8 cellular contexts compared by ENCODE assay signal in genomic region chr14:102320033-102320660, GRCh38. TPM values are rescaled to one million over a fixed set of nuclear protein-coding genes. Genes with fewer than 3 reads are reported as not detected.
DNase-seq lines count a peak whose midpoint lies in the region; ATAC-seq and TF ChIP-seq lines count a peak whose summit lies in the region.

No MANE protein-coding gene starts in this region.

- H3K9me3 ChIP-seq in heart left ventricle (no peaks in the 10 kb centered on the region), parathyroid adenoma (ENCODE audit: control insufficient read depth, low read length) (no peaks in the 10 kb centered on the region)

- H3K9ac ChIP-seq in parathyroid adenoma = no peak overlapping the region

- 4 to 14% (median 5%) methylated on average over 9 to 30 of the region's 30 CpGs for WGBS in heart left ventricle, 4 donors

- H3K4me3 Mint-ChIP-seq in activated naive CD8-positive, alpha-beta T cell treated with anti-CD3 and anti-CD28 coated beads for 36 hours = peak overlapping the region; percentile 90

- peak overlapping the region; percentile 88 for H3K27ac Mint-ChIP-seq in activated naive CD8-positive, alpha-beta T cell treated with anti-CD3 and anti-CD28 coated beads for 36 hours

- peak; percentile 11 for DNase-seq in NCI-H2107 (lab: John Stamatoyannopoulos, UW)
- no peak for DNase-seq in NCI-H2107 treated with DMSO at 0.1 percent for 48 hours (lab: John Stamatoyannopoulos, UW; ENCODE audit: unreplicated experiment)
- DNase-seq in RKO (ENCODE audit: low spot score) = peak; percentile 56
- DNase-seq in activated naive CD8-positive, alpha-beta T cell treated with anti-CD3 and anti-CD28 coated beads for 36 hours = peak; percentile 38
- peak; percentile 30 to 68 (median 48) for DNase-seq in heart left ventricle
- no peak for DNase-seq in NCI-H774 (lab: John Stamatoyannopoulos, UW)

- H3K4me3 ChIP-seq in heart left ventricle (peak overlapping the region; percentile 59 to 97 (median 78)), parathyroid adenoma (ENCODE audit: low read depth, low read length) (peak overlapping the region; percentile 75)

- H3K4me2 ChIP-seq in parathyroid adenoma (ENCODE audit: low read length) = peak overlapping the region; percentile 98

- H3K27ac ChIP-seq in heart left ventricle (peak overlapping the region; percentile 85 to 97 (median 96)), parathyroid adenoma (peak overlapping the region; percentile 86)

- no peaks in the 10 kb centered on the region for H3K9me3 Mint-ChIP-seq in activated naive CD8-positive, alpha-beta T cell treated with anti-CD3 and anti-CD28 coated beads for 36 hours

- H3K4me1 ChIP-seq in heart left ventricle (peaks cover 0 to 52% (median 32%) of the 10 kb centered on the region in 12 donors), parathyroid adenoma (peaks cover 22% of the 10 kb centered on the region)

- peaks cover 2% of the 10 kb centered on the region for H3K79me2 ChIP-seq in parathyroid adenoma

- peaks cover 49% of the 10 kb centered on the region for H3K4me1 Mint-ChIP-seq in activated naive CD8-positive, alpha-beta T cell treated with anti-CD3 and anti-CD28 coated beads for 36 hours

- TF ChIP-seq CTCF in heart left ventricle (IDR thresholded peaks at IDR 0.05) (no peak), parathyroid adenoma (IDR thresholded peaks at IDR 0.05) (peak; percentile 2)

- H3K27me3 Mint-ChIP-seq in activated naive CD8-positive, alpha-beta T cell treated with anti-CD3 and anti-CD28 coated beads for 36 hours = peaks cover 4% of the 10 kb centered on the region

- ATAC-seq in HG03025 (IDR thresholded peaks at IDR 0.05; ENCODE audit: low FRiP score, unreplicated experiment) = peak; percentile 12
- ATAC-seq in heart left ventricle = peak in 1 of 4 donors; percentile 2

- H3K27me3 ChIP-seq in heart left ventricle = no peaks in the 10 kb centered on the region
- H3K27me3 ChIP-seq in parathyroid adenoma (ENCODE audit: control insufficient read depth, insufficient read depth, low read length) = no peaks in the 10 kb centered on the region

- peak overlapping the region; percentile 97 for H2AFZ ChIP-seq in parathyroid adenoma

- TF ChIP-seq POLR2A in heart left ventricle (IDR thresholded peaks at IDR 0.05) = no peak

- intact Hi-C loops in heart left ventricle (cut with DNase I) = loop anchor here in 2 of 10 donors (5.0 to 10.0 kb wide), 2 partner anchors 195 to 197 kb away; no protein-coding TSS in a partner anchor

- no peaks in the 10 kb centered on the region for H3K36me3 Mint-ChIP-seq in activated naive CD8-positive, alpha-beta T cell treated with anti-CD3 and anti-CD28 coated beads for 36 hours

- H3K36me3 ChIP-seq in heart left ventricle = peaks cover 0 to 6% (median 0%) of the 10 kb centered on the region in 9 donors
- no peaks in the 10 kb centered on the region for H3K36me3 ChIP-seq in parathyroid adenoma (ENCODE audit: control insufficient read depth, insufficient read depth, low read length)

RNA-seq across cellular contexts. Expression of gene ZNF839, which starts 0.6 kb away (rescaled TPM):
- 10 to 100 TPM; 12.9 TPM for total RNA-seq in activated naive CD8-positive, alpha-beta T cell treated with anti-CD3 and anti-CD28 coated beads for 36 hours
- total RNA-seq in heart left ventricle = 10 to 100 TPM in 2 of 9 donors, 1 to 10 TPM in 7; 4.8 to 12.3 (median 8.9) TPM
- polyA plus RNA-seq in heart left ventricle = 1 to 10 TPM; 4.3 to 7.1 TPM

RNA-seq across cellular contexts. Expression of gene MOK, which starts 15.2 kb away (rescaled TPM):
- 1 to 10 TPM; 6.5 to 7.4 TPM for total RNA-seq in activated naive CD8-positive, alpha-beta T cell treated with anti-CD3 and anti-CD28 coated beads for 36 hours
- 10 to 100 TPM in 6 of 9 donors, 1 to 10 TPM in 3; 8.7 to 14.4 (median 12.7) TPM for total RNA-seq in heart left ventricle
- 10 to 100 TPM in 1 of 2 donors, 1 to 10 TPM in 1; 10.0 to 18.1 TPM for polyA plus RNA-seq in heart left ventricle

RNA-seq across cellular contexts. Expression of gene CINP, which starts 42.5 kb away (rescaled TPM):
- 10 to 100 TPM; 59.2 to 61.8 TPM for total RNA-seq in activated naive CD8-positive, alpha-beta T cell treated with anti-CD3 and anti-CD28 coated beads for 36 hours
- 10 to 100 TPM; 26.4 to 40.0 (median 33.8) TPM for total RNA-seq in heart left ventricle
- 10 to 100 TPM; 40.5 to 51.6 TPM for polyA plus RNA-seq in heart left ventricle

RNA-seq across cellular contexts. Expression of gene TECPR2, which starts 42.6 kb away (rescaled TPM):
- total RNA-seq in activated naive CD8-positive, alpha-beta T cell treated with anti-CD3 and anti-CD28 coated beads for 36 hours = 1 to 10 TPM; 4.8 to 5.7 TPM
- 10 to 100 TPM; 16.8 to 30.6 (median 27.8) TPM for total RNA-seq in heart left ventricle
- 10 to 100 TPM in 1 of 2 donors, 1 to 10 TPM in 1; 9.9 to 15.8 TPM for polyA plus RNA-seq in heart left ventricle

Comparison
In these comparisons a context has a peak if more than half of its experiments do, and no peak if none do; other contexts are left out.
1. DNase-seq: peak in NCI-H2107 (single experiment), RKO (single experiment), activated naive CD8-positive, alpha-beta T cell treated with anti-CD3 and anti-CD28 coated beads for 36 hours (single experiment) and heart left ventricle (5 of 5); none in NCI-H2107 treated with DMSO at 0.1 percent for 48 hours (single experiment) and NCI-H774 (single experiment).